2 cellular contexts compared by ENCODE assay signal in genomic region chr17:78919816-78920516, GRCh38.
TF ChIP-seq lines count a peak whose summit lies in the region.

No MANE protein-coding gene starts in this region.

TF ChIP-seq in A549, 52 proteins besides CTCF, POLR2A, EP300 and RAD21:
- TF ChIP-seq JUN (IDR thresholded peaks at IDR 0.05) (no peak), RNF2 (IDR thresholded peaks at IDR 0.05; ENCODE audit: borderline replicate concordance, low read depth) (no peak), ZFP36 (IDR thresholded peaks at IDR 0.05; ENCODE audit: borderline replicate concordance, partially characterized antibody) (no peak), TFCP2L1 (CRISPR knock-in tag; IDR thresholded peaks at IDR 0.05) (no peak), ESRRA (IDR thresholded peaks at IDR 0.05; ENCODE audit: borderline replicate concordance, low read length) (no peak), FOSL2 (IDR thresholded peaks at IDR 0.05) (no peak), FOSL2 (CRISPR knock-in tag; IDR thresholded peaks at IDR 0.05) (no peak), POLR2AphosphoS2 (conservative IDR thresholded peaks at IDR 0.05; ENCODE audit: low read length) (no peak), MAFK (IDR thresholded peaks at IDR 0.05; ENCODE audit: partially characterized antibody) (no peak), BHLHE40 (IDR thresholded peaks at IDR 0.05; ENCODE audit: low read depth, low read length) (no peak), EHMT2 (IDR thresholded peaks at IDR 0.05; ENCODE audit: low read depth) (no peak), EHF (CRISPR knock-in tag; IDR thresholded peaks at IDR 0.05) (no peak), GATA3 (IDR thresholded peaks at IDR 0.05; ENCODE audit: borderline replicate concordance) (no peak), FOXS1 (CRISPR knock-in tag; IDR thresholded peaks at IDR 0.05) (no peak), FOSB (CRISPR knock-in tag; IDR thresholded peaks at IDR 0.05) (no peak), MYC (IDR thresholded peaks at IDR 0.05; ENCODE audit: borderline replicate concordance, low read length) (no peak), HOXB5 (CRISPR knock-in tag; IDR thresholded peaks at IDR 0.05) (no peak), SMC3 (IDR thresholded peaks at IDR 0.05) (no peak), CHD2 (IDR thresholded peaks at IDR 0.05; ENCODE audit: low read length, partially characterized antibody) (no peak)

TF ChIP-seq in IMR-90, 13 proteins besides CTCF, POLR2A, EP300 and RAD21:
- no peak for TF ChIP-seq SMC3 (IDR thresholded peaks at IDR 0.05; ENCODE audit: low read depth, low read length)
- no peak for TF ChIP-seq USF2 (IDR thresholded peaks at IDR 0.05; ENCODE audit: low read depth, low read length)
- no peak for TF ChIP-seq ELK1 (IDR thresholded peaks at IDR 0.05; ENCODE audit: borderline replicate concordance, low read depth, low read length)
- no peak for TF ChIP-seq MAFK (IDR thresholded peaks at IDR 0.05; ENCODE audit: low read depth, low read length)
- TF ChIP-seq BHLHE40 (IDR thresholded peaks at IDR 0.05; ENCODE audit: low read depth, low read length), result no peak
- TF ChIP-seq MAZ (IDR thresholded peaks at IDR 0.05; ENCODE audit: borderline replicate concordance, low read depth, low read length), result no peak
- no peak for TF ChIP-seq CEBPB (IDR thresholded peaks at IDR 0.05; ENCODE audit: low read depth, low read length)
- TF ChIP-seq MXI1 (IDR thresholded peaks at IDR 0.05; ENCODE audit: borderline replicate concordance, low read depth, low read length), result no peak
- TF ChIP-seq RCOR1 (IDR thresholded peaks at IDR 0.05; ENCODE audit: insufficient replicate concordance, low read length), result no peak
- TF ChIP-seq FOS (IDR thresholded peaks at IDR 0.05; ENCODE audit: low read depth, low read length), result no peak
- no peak for TF ChIP-seq NFE2L2 (IDR thresholded peaks at IDR 0.05; ENCODE audit: low read depth, low read length)
TF ChIP-seq in IMR-90: peak in this region for 0.
